ENCODE assay signal across 1 cellular context in genomic region chr21:33544451-33544850, GRCh38.
TF ChIP-seq lines count a peak whose summit lies in the region.

No MANE protein-coding gene starts in this region.

TF ChIP-seq in H1, 55 proteins besides CTCF, POLR2A, EP300 and RAD21:
- TF ChIP-seq NANOG (IDR thresholded peaks at IDR 0.05; ENCODE audit: insufficient read depth, low read depth, low read length, poor library complexity, severe bottlenecking) (no peak), POLR2AphosphoS5 (IDR thresholded peaks at IDR 0.05; ENCODE audit: low read depth, low read length) (no peak), CHD2 (IDR thresholded peaks at IDR 0.05; ENCODE audit: low read length) (no peak), E2F6 (IDR thresholded peaks at IDR 0.05) (no peak), BRCA1 (IDR thresholded peaks at IDR 0.05; ENCODE audit: low read depth, low read length) (no peak), POU5F1 (IDR thresholded peaks at IDR 0.05; ENCODE audit: low read depth, low read length) (no peak)
